In genomic region chr9:135533674-135534073, GRCh38 we compare ENCODE assay signal across 1 cellular context.
TF ChIP-seq lines count a peak whose summit lies in the region.

No MANE protein-coding gene starts in this region.

TF ChIP-seq in A549, 52 proteins besides CTCF, POLR2A, EP300 and RAD21 (continued from another document):
- TF ChIP-seq ZNF302 (CRISPR knock-in tag; IDR thresholded peaks at IDR 0.05) (no peak), ELK1 (IDR thresholded peaks at IDR 0.05; ENCODE audit: low read depth, low read length) (no peak), RNF2 (IDR thresholded peaks at IDR 0.05; ENCODE audit: borderline replicate concordance, low read depth) (no peak), PBX3 (IDR thresholded peaks at IDR 0.05) (no peak), ZFP36 (IDR thresholded peaks at IDR 0.05; ENCODE audit: borderline replicate concordance, partially characterized antibody) (no peak), MYC (IDR thresholded peaks at IDR 0.05; ENCODE audit: borderline replicate concordance, low read length) (no peak)
